In the genomic region with DNA sequence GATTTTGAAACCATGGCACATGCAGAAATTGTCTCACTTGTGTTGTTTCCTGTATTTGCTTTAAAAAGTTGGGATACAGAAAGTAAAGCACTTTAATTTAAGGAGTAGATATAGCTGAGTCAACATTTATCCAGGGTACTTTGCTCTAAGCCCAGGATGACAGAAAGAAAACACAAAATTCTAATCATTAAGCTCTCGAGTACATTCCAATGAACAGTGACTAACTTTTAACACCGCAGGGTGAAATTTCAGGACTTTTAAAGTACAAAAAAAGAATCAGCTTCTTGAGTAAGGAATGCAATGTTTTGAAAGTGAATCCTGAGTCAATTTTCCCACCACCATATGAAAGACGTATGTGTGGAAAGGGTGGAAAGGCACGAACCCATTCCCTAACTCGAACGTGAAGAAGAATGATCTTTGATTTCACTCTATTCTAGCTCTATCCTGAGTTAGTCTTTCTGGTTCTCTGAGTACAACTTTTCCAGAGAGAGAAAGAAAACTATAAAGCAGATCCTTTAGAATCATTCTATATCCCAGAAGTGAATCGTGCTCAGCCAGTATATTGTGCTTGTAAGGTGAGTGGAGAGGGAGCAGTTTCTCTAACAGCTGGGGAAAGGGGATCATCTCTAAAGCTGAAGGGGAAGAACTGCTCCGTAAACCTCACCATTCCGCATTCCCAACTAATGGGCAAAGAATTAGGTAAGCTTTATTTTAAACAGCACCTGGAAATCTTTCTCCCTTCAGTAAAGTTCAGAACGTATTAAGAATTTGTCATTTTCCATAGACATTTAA, we compare ENCODE assay signal across 15 cellular contexts.
DNase-seq lines count a peak whose midpoint lies in the region; ATAC-seq and TF ChIP-seq lines count a peak whose summit lies in the region.
"Had no signal": no experiment of that assay in that cellular context is flagged by ENCODE, and none has a peak within 500 bp of the region (broad histone marks: within the 10 kb centered on the region; RNA-seq: fewer than 3 reads in every experiment).

No MANE protein-coding gene starts in this region.

- no peak overlapping the region for H2AK5ac ChIP-seq in neuronal stem cell (ENCODE audit: low read depth, low read length)

- WGBS in neuronal stem cell (ENCODE audit: extremely low coverage in 2 of 2, insufficient read length in 2 of 2, insufficient replicate concordance in 1 of 2), 2 donors = no CpG with 5 or more reads among the region's 10 CpGs

- no peak overlapping the region for H4K8ac ChIP-seq in neuronal stem cell (ENCODE audit: low read depth, low read length)

- DNase-seq in EL = peak; percentile 1
- DNase-seq in adipocyte (ENCODE audit: low read depth) = peak; percentile 70
- peak; percentile 54 for DNase-seq in fibroblast of pulmonary artery (ENCODE audit: low read depth)
- DNase-seq in neuronal stem cell (ENCODE audit: low spot score) = no peak
- DNase-seq in activated CD4-positive, CD25-positive, alpha-beta regulatory T cell treated with anti-CD3 and anti-CD28 coated beads, Interleukin-2, amount 50 U/mL, for 72 hours = no peak
- no peak for DNase-seq in H7
- DNase-seq in GM13976 (ENCODE audit: low spot score) = no peak
- DNase-seq: activated naive CD8-positive, alpha-beta T cell treated with anti-CD3 and anti-CD28 coated beads, Interleukin-2, amount 50 U/mL, for 24 hours; NCI-H1694; NCI-H69; posterior cingulate gyrus; SHP77; stimulated activated CD4-positive, alpha-beta T cell treated with anti-CD3 and anti-CD28 coated beads, Interleukin-4, amount 100 ng/mL, for 1 hour; stimulated activated naive CD4-positive, alpha-beta T cell treated with Interleukin-2 at 50 U/mL for 16 hours had no signal

- no peak overlapping the region for H3K14ac ChIP-seq in neuronal stem cell (ENCODE audit: low read length)

- no peak overlapping the region for H2BK15ac ChIP-seq in neuronal stem cell (ENCODE audit: low read length)

- no peaks in the 10 kb centered on the region for H3K27me3 ChIP-seq in adipocyte (replicated peaks; ENCODE audit: control insufficient read depth, insufficient read depth, low read length)
- H3K27me3 ChIP-seq in neuronal stem cell (ENCODE audit: control insufficient read depth in 3 of 3, insufficient read depth in 3 of 3, low read depth in 1 of 3, low read length in 3 of 3) = no peaks in the 10 kb centered on the region
- no peaks in the 10 kb centered on the region for H3K27me3 ChIP-seq in H7 (ENCODE audit: control insufficient read depth, insufficient read depth, low read length)

- no peak overlapping the region for H2BK120ac ChIP-seq in neuronal stem cell (ENCODE audit: low read depth, low read length)

- H2BK5ac ChIP-seq in neuronal stem cell (ENCODE audit: low read length) = no peak overlapping the region

- no peaks in the 10 kb centered on the region for H3K9me3 ChIP-seq in adipocyte (ENCODE audit: control insufficient read depth, low read length)
- H3K9me3 ChIP-seq in neuronal stem cell (replicated peaks in 1 of 2; ENCODE audit: control insufficient read depth in 2 of 2, insufficient read depth in 1 of 2, low read depth in 1 of 2, low read length in 2 of 2) = no peaks in the 10 kb centered on the region

- H3K9ac ChIP-seq in adipocyte (ENCODE audit: low read length) = no peak overlapping the region
- H3K9ac ChIP-seq in neuronal stem cell (ENCODE audit: low read depth, low read length, poor library complexity) = no peak overlapping the region

- H2AFZ ChIP-seq in neuronal stem cell (ENCODE audit: low read length) = peak overlapping the region; percentile 37

- in situ Hi-C loops in GM13976 (cut with MboI; ENCODE audit: low sequenced_read_pairs, unreplicated experiment) = no loop called here

- H3K4me3 ChIP-seq in adipocyte (ENCODE audit: low read length) (peak overlapping the region; percentile 13), fibroblast of pulmonary artery (replicated peaks; ENCODE audit: low read depth, low read length) (no peak overlapping the region), neuronal stem cell (ENCODE audit: low read length in 2 of 2) (no peak overlapping the region), H7 (ENCODE audit: insufficient read depth, low read depth, low read length) (no peak overlapping the region)

- H3K4me1 ChIP-seq in adipocyte (ENCODE audit: control insufficient read depth, insufficient read depth, low read length) (no peaks in the 10 kb centered on the region), neuronal stem cell (ENCODE audit: control insufficient read depth in 2 of 2, insufficient read depth in 1 of 2, low read depth in 1 of 2, low read length in 2 of 2) (peaks cover 0 to 5% of the 10 kb centered on the region in 2 donors)

- H3K36me3 ChIP-seq in adipocyte (ENCODE audit: control insufficient read depth, insufficient read depth, low read length, severe bottlenecking) (no peaks in the 10 kb centered on the region), neuronal stem cell (replicated peaks in 1 of 2; ENCODE audit: control insufficient read depth in 2 of 2, insufficient read depth in 2 of 2, low read length in 2 of 2) (no peaks in the 10 kb centered on the region), H7 (replicated peaks; ENCODE audit: control insufficient read depth, insufficient read depth, low read length) (no peaks in the 10 kb centered on the region)

- TF ChIP-seq CTCF in fibroblast of pulmonary artery (IDR thresholded peaks at IDR 0.05; ENCODE audit: low read length, missing control alignments) (no peak), GM13976 (IDR thresholded peaks at IDR 0.05; ENCODE audit: borderline replicate concordance, control extremely low read depth, extremely low read depth, insufficient read depth, missing control alignments) (no peak)

- H2BK12ac ChIP-seq in neuronal stem cell (ENCODE audit: low read length) = no peak overlapping the region

- H3K4me2 ChIP-seq in neuronal stem cell (ENCODE audit: insufficient read depth, low read length, poor library complexity, severe bottlenecking) = no peak overlapping the region

- no peaks in the 10 kb centered on the region for H3K79me1 ChIP-seq in neuronal stem cell (ENCODE audit: low read depth, low read length)

- ATAC-seq in GM19397 (IDR thresholded peaks at IDR 0.05; ENCODE audit: unreplicated experiment) = no peak
- ATAC-seq: activated naive CD8-positive, alpha-beta T cell treated with anti-CD3 and anti-CD28 coated beads, Interleukin-2, amount 50 U/mL, for 24 hours had no signal

- no peak overlapping the region for H3K23ac ChIP-seq in neuronal stem cell (ENCODE audit: low read depth, low read length, poor library complexity)

- no peak overlapping the region for H3K27ac ChIP-seq in neuronal stem cell (replicated peaks; ENCODE audit: low read length)

- H3K4ac ChIP-seq in neuronal stem cell (ENCODE audit: low read length) = no peak overlapping the region

- H4K91ac ChIP-seq in neuronal stem cell (ENCODE audit: low read depth, low read length, poor library complexity) = no peak overlapping the region

- H3K18ac ChIP-seq in neuronal stem cell (ENCODE audit: low read length) = no peak overlapping the region

Comparison
In these comparisons a context has a peak if more than half of its experiments do, and no peak if none do; other contexts are left out.
1. DNase-seq: peak in EL (single experiment), adipocyte (single experiment) and fibroblast of pulmonary artery (single experiment); none in neuronal stem cell (single experiment), activated CD4-positive, CD25-positive, alpha-beta regulatory T cell treated with anti-CD3 and anti-CD28 coated beads, Interleukin-2, amount 50 U/mL, for 72 hours (single experiment), H7 (single experiment) and GM13976 (single experiment).